In genomic region chr17:64411999-64412771, GRCh38 we compare ENCODE assay signal across 9 cellular contexts. TPM values are rescaled to one million over a fixed set of nuclear protein-coding genes. Genes with fewer than 3 reads are reported as not detected.
DNase-seq lines count a peak whose midpoint lies in the region; ATAC-seq and TF ChIP-seq lines count a peak whose summit lies in the region.
"Had no signal": no experiment of that assay in that cellular context is flagged by ENCODE, and none has a peak within 500 bp of the region (broad histone marks: within the 10 kb centered on the region; RNA-seq: fewer than 3 reads in every experiment).

No MANE protein-coding gene starts in this region.

- intact Hi-C loops in naive thymus-derived CD4-positive, alpha-beta T cell (cut with micrococcal nuclease) = loop anchor here in 1 of 2 donors (10.0 kb wide), 1 partner anchor 267 kb away; no protein-coding TSS in a partner anchor
- intact Hi-C loops in Calu3 (cut with micrococcal nuclease; ENCODE audit: unreplicated experiment) = no loop called here

- CTCF ChIA-PET in RWPE1 (lab: Yijun Ruan, JAX) = no interaction called here
- CTCF ChIA-PET in naive thymus-derived CD4-positive, alpha-beta T cell (lab: Charles Lee) = interaction anchor here (0.6 to 1.4 kb wide), 8 partner anchors 11 to 96 kb away, joined by 3 to 6 read pairs (median 4); no protein-coding TSS in a partner anchor
- CTCF ChIA-PET in Calu3 (lab: Charles Lee) = interaction anchor here (0.6 kb wide), 1 partner anchor 56 kb away, joined by 3 read pairs; no protein-coding TSS in a partner anchor

- H3K27me3 Mint-ChIP-seq in naive thymus-derived CD4-positive, alpha-beta T cell = peaks cover 0 to 4% (median 0%) of the 10 kb centered on the region in 5 donors
- H3K27me3 Mint-ChIP-seq in Calu3 (ENCODE audit: unreplicated experiment) = no peaks in the 10 kb centered on the region

- peaks cover 0 to 13% of the 10 kb centered on the region in 2 donors for H3K4me1 ChIP-seq in naive thymus-derived CD4-positive, alpha-beta T cell (ENCODE audit: control insufficient read depth in 2 of 2, insufficient read depth in 2 of 2, low read length in 2 of 2)

- H3K4me1 Mint-ChIP-seq in naive thymus-derived CD4-positive, alpha-beta T cell = peaks cover 9 to 38% (median 15%) of the 10 kb centered on the region in 7 donors
- no peaks in the 10 kb centered on the region for H3K4me1 Mint-ChIP-seq in Calu3 (ENCODE audit: low read depth, unreplicated experiment)

- DNase-seq in HL-60 (ENCODE audit: low read depth in 1 of 2, low spot score in 1 of 2) (peak; percentile 57 to 93), RWPE1 (ENCODE audit: low spot score) (no peak), fibroblast of pulmonary artery (ENCODE audit: low read depth) (peak; percentile 76), T-helper 9 cell (no peak), Calu3 (no peak)
- DNase-seq in naive thymus-derived CD4-positive, alpha-beta T cell = peak in 3 of 9 donors; percentile 16 to 34 (median 24)

- no peaks in the 10 kb centered on the region for H3K36me3 Mint-ChIP-seq in naive thymus-derived CD4-positive, alpha-beta T cell
- H3K36me3 Mint-ChIP-seq in Calu3 (ENCODE audit: insufficient read depth, unreplicated experiment) = no peaks in the 10 kb centered on the region

- H3K27ac ChIP-seq in HL-60 (replicated peaks) (peak overlapping the region; percentile 85), RWPE1 (peak overlapping the region; percentile 58)
- H3K27ac ChIP-seq in naive thymus-derived CD4-positive, alpha-beta T cell (ENCODE audit: low read depth, low read length) = no peak overlapping the region
- H3K27ac ChIP-seq: KMS-11 had no signal

- no peaks in the 10 kb centered on the region for H3K9me3 ChIP-seq in naive thymus-derived CD4-positive, alpha-beta T cell (ENCODE audit: control insufficient read depth in 2 of 3, low read length in 3 of 3)

- peak; percentile 73 for ATAC-seq in naive thymus-derived CD4-positive, alpha-beta T cell
- ATAC-seq in HG02970 (IDR thresholded peaks at IDR 0.05; ENCODE audit: low FRiP score, unreplicated experiment) (no peak), HG03135 (IDR thresholded peaks at IDR 0.05; ENCODE audit: unreplicated experiment) (no peak)

- H3K4me3 Mint-ChIP-seq in naive thymus-derived CD4-positive, alpha-beta T cell = peak overlapping the region in 9 of 10 donors; percentile 53 to 86 (median 80)
- no peak overlapping the region for H3K4me3 Mint-ChIP-seq in Calu3 (ENCODE audit: low read depth, unreplicated experiment)

- peak overlapping the region in 8 of 9 donors; percentile 15 to 89 (median 76) for H3K27ac Mint-ChIP-seq in naive thymus-derived CD4-positive, alpha-beta T cell
- H3K27ac Mint-ChIP-seq in Calu3 (ENCODE audit: unreplicated experiment) = no peak overlapping the region

- no peaks in the 10 kb centered on the region for H3K36me3 ChIP-seq in naive thymus-derived CD4-positive, alpha-beta T cell (ENCODE audit: control insufficient read depth in 2 of 3, insufficient read depth in 3 of 3, low read length in 3 of 3)

- H3K4me3 ChIP-seq in HL-60 (replicated peaks; ENCODE audit: insufficient read depth, low read length) (peak overlapping the region; percentile 23), fibroblast of pulmonary artery (replicated peaks; ENCODE audit: low read depth, low read length) (no peak overlapping the region)
- peak overlapping the region; percentile 30 for H3K4me3 ChIP-seq in naive thymus-derived CD4-positive, alpha-beta T cell (ENCODE audit: low read length)

- H3K27me3 ChIP-seq in HL-60 (ENCODE audit: insufficient read depth, poor library complexity, severe bottlenecking) = no peaks in the 10 kb centered on the region
- H3K27me3 ChIP-seq in naive thymus-derived CD4-positive, alpha-beta T cell (ENCODE audit: control insufficient read depth in 2 of 2, insufficient read depth in 2 of 2, low read length in 2 of 2) = no peaks in the 10 kb centered on the region

- no peaks in the 10 kb centered on the region for H3K9me3 Mint-ChIP-seq in naive thymus-derived CD4-positive, alpha-beta T cell
- no peaks in the 10 kb centered on the region for H3K9me3 Mint-ChIP-seq in Calu3 (ENCODE audit: low read depth, unreplicated experiment)

- no peak for TF ChIP-seq CTCF in HL-60 (IDR thresholded peaks at IDR 0.05; ENCODE audit: insufficient read depth, low read length)
- no peak for TF ChIP-seq CTCF in RWPE1 (conservative IDR thresholded peaks at IDR 0.05; ENCODE audit: low read depth)
- TF ChIP-seq CTCF in fibroblast of pulmonary artery (IDR thresholded peaks at IDR 0.05; ENCODE audit: low read length, missing control alignments) = no peak
- TF ChIP-seq CTCF in Calu3 (IDR thresholded peaks at IDR 0.05; ENCODE audit: unreplicated experiment) = no peak

- POLR2A ChIA-PET in RWPE1 (lab: Yijun Ruan, JAX; ENCODE audit: low non-redundant PET) = interaction anchor here (0.5 kb wide), 1 partner anchor 118 kb away, joined by 4 read pairs; no protein-coding TSS in a partner anchor
- POLR2A ChIA-PET in naive thymus-derived CD4-positive, alpha-beta T cell (lab: Charles Lee) = interaction anchor here (0.6 to 3.0 kb wide), 12 partner anchors 10 to 628 kb away, joined by 3 to 18 read pairs (median 4); partner anchors contain the start of genes CEP95 and PECAM1

- no TSS peak for BruUV-seq in Calu3 (replicated peaks; lab: Mats Ljungman, UMichigan)

RNA-seq across cellular contexts. Expression of gene PECAM1, which starts 21.5 kb away (rescaled TPM):
- 100 to 1,000 TPM in 1 of 5 experiments, 10 to 100 TPM in 4; 10.0 to 224 (median 60.1) TPM for total RNA-seq in naive thymus-derived CD4-positive, alpha-beta T cell
- polyA plus RNA-seq in naive thymus-derived CD4-positive, alpha-beta T cell = 100 to 1,000 TPM in 1 of 2 donors, 10 to 100 TPM in 1; 91.1 to 180 TPM
- total RNA-seq in Calu3 (2022) = not detected in 2 replicates

RNA-seq across cellular contexts. Expression of gene MILR1, which starts 36.7 kb away (rescaled TPM):
- 10 to 100 TPM in 1 of 5 experiments, 1 to 10 TPM in 4; 1.1 to 17.9 (median 1.6) TPM for total RNA-seq in naive thymus-derived CD4-positive, alpha-beta T cell
- polyA plus RNA-seq in naive thymus-derived CD4-positive, alpha-beta T cell = not detected
- 4.9 and 7.6 TPM in 2 replicates for total RNA-seq in Calu3 (2022)

Comparison
In these comparisons a context has a peak if more than half of its experiments do, and no peak if none do; other contexts are left out.
1. DNase-seq: peak in HL-60 (2 of 2) and fibroblast of pulmonary artery (single experiment); none in RWPE1 (single experiment), T-helper 9 cell (single experiment) and Calu3 (single experiment).
2. RNA of gene PECAM1, which starts 21.5 kb away (total RNA-seq): 10.0 to 224 TPM in naive thymus-derived CD4-positive, alpha-beta T cell; not detected in Calu3; every median in the first group is over 10 times any median in the second.